ENCODE assay signal across 1 cellular context in genomic region chr20:47438464-47439381, GRCh38.
TF ChIP-seq lines count a peak whose summit lies in the region.

No MANE protein-coding gene starts in this region.

TF ChIP-seq in HepG2, 621 proteins besides CTCF, POLR2A, EP300 and RAD21 (continued from another document):
- no peak for TF ChIP-seq ZBTB40 (IDR thresholded peaks at IDR 0.05)
- 0 out of 2 replicates have a peak, but pooled peaks have one; percentile 20 for TF ChIP-seq ZBTB40 (CRISPR knock-in tag; IDR thresholded peaks at IDR 0.05)
- TF ChIP-seq ZNF614 (CRISPR knock-in tag; IDR thresholded peaks at IDR 0.05; ENCODE audit: borderline replicate concordance) = 0 out of 2 replicates have a peak, but pooled peaks have one; percentile 26
- peak; percentile 75 for TF ChIP-seq NFYB (CRISPR knock-in tag; IDR thresholded peaks at IDR 0.05)
- TF ChIP-seq HNF4G (IDR thresholded peaks at IDR 0.05; ENCODE audit: borderline replicate concordance, low read depth, low read length) = peak; percentile 18; the same call in 1 of the 2 replicates
- no peak for TF ChIP-seq HNF4G (CRISPR knock-in tag; IDR thresholded peaks at IDR 0.05; ENCODE audit: borderline replicate concordance, low read depth)
- TF ChIP-seq ATM (IDR thresholded peaks at IDR 0.05; ENCODE audit: borderline replicate concordance) = no peak
- peak; percentile 76 for TF ChIP-seq USF2 (IDR thresholded peaks at IDR 0.05; ENCODE audit: low read depth, low read length)
- TF ChIP-seq USF2 (CRISPR knock-in tag; IDR thresholded peaks at IDR 0.05; ENCODE audit: borderline replicate concordance) = peak; percentile 81; the same call in 1 of the 2 replicates
- no peak for TF ChIP-seq ZHX2 (IDR thresholded peaks at IDR 0.05; ENCODE audit: low read depth)
- TF ChIP-seq ZHX2 (CRISPR knock-in tag; IDR thresholded peaks at IDR 0.05; ENCODE audit: borderline replicate concordance) = no peak
- TF ChIP-seq ZNF747 (CRISPR knock-in tag; IDR thresholded peaks at IDR 0.05; ENCODE audit: borderline replicate concordance) = no peak
- no peak for TF ChIP-seq FOXA1 (IDR thresholded peaks at IDR 0.05)
- TF ChIP-seq FOXA1 (CRISPR knock-in tag; IDR thresholded peaks at IDR 0.05) = peak; percentile 44; the same call in 1 of the 2 replicates
- TF ChIP-seq TAF1 (CRISPR knock-in tag; IDR thresholded peaks at IDR 0.05) = 0 out of 2 replicates have a peak, but pooled peaks have one; percentile 22
- peak; percentile 70 for TF ChIP-seq NFYC (CRISPR knock-in tag; IDR thresholded peaks at IDR 0.05)
